ENCODE assay signal across 8 cellular contexts in the genomic region with DNA sequence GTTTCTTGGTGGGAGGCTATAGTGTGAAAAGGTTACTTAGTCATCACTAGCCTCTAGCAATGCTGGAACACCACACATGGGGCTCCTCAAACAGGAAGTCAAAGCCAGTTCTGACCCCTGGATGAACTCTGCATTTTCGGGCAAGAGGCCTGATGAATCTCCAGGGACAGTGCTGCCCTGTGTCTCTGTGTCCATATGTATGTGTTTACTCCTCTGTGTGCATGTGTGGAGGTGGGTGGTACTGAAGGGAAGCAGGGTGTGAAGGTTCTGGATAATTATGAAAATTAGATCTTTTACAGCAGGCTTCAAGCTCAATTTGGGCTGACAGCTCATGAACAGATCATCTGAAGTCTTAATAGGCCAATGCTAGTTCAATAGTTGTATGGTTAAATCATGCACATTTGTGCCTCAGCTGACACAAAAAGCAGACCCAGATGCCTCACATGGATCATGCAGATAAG.
DNase-seq lines count a peak whose midpoint lies in the region; ATAC-seq and TF ChIP-seq lines count a peak whose summit lies in the region.

No MANE protein-coding gene starts in this region.

- ATAC-seq in GM18520 (IDR thresholded peaks at IDR 0.05; ENCODE audit: unreplicated experiment) (peak; percentile 82), HG02970 (IDR thresholded peaks at IDR 0.05; ENCODE audit: low FRiP score, unreplicated experiment) (peak; percentile 67), HG03025 (IDR thresholded peaks at IDR 0.05; ENCODE audit: low FRiP score, unreplicated experiment) (no peak)
- ATAC-seq in effector memory CD8-positive, alpha-beta T cell (replicated peaks) = peak; percentile 79

- H3K27me3 Mint-ChIP-seq in effector memory CD8-positive, alpha-beta T cell = no peaks in the 10 kb centered on the region

- no peaks in the 10 kb centered on the region for H3K36me3 ChIP-seq in osteoblast (ENCODE audit: insufficient read depth, low read length)

- H3K79me2 ChIP-seq in osteoblast (ENCODE audit: insufficient read depth, low read length) = no peaks in the 10 kb centered on the region

- H3K4me3 Mint-ChIP-seq in effector memory CD8-positive, alpha-beta T cell = peak overlapping the region; percentile 7 to 60

- H3K36me3 Mint-ChIP-seq in effector memory CD8-positive, alpha-beta T cell (ENCODE audit: insufficient read depth) = peaks cover 14% of the 10 kb centered on the region

- H3K4me1 Mint-ChIP-seq in effector memory CD8-positive, alpha-beta T cell (ENCODE audit: low read depth in 2 of 2) = peaks cover 40 to 77% of the 10 kb centered on the region in 2 donors

- DNase-seq in AG20443 (ENCODE audit: low spot score) (peak; percentile 70), OCI-M1 (lab: John Stamatoyannopoulos, UW) (peak; percentile 73), osteoblast (ENCODE audit: insufficient read length, low spot score, missing footprints) (peak; percentile 43), GOT3 (lab: John Stamatoyannopoulos, UW) (no peak)
- peak in 1 of 3 experiments; percentile 11 for DNase-seq in effector memory CD8-positive, alpha-beta T cell

- no peaks in the 10 kb centered on the region for H4K20me1 ChIP-seq in osteoblast (ENCODE audit: insufficient read depth, low read length)

- H3K4me3 ChIP-seq in osteoblast (ENCODE audit: insufficient read depth, low read length) = no peak overlapping the region

- H3K9me3 Mint-ChIP-seq in effector memory CD8-positive, alpha-beta T cell = no peaks in the 10 kb centered on the region

- H3K9me3 ChIP-seq in osteoblast (ENCODE audit: low read depth, low read length) = no peaks in the 10 kb centered on the region

- TF ChIP-seq CTCF in osteoblast (IDR thresholded peaks at IDR 0.05; ENCODE audit: extremely low read depth, low read depth, low read length) = no peak

- H2AFZ ChIP-seq in osteoblast (ENCODE audit: low read length) = peak overlapping the region; percentile 13

- peaks cover 60% of the 10 kb centered on the region for H3K4me1 ChIP-seq in osteoblast (ENCODE audit: insufficient read depth, low read length)

- H3K27ac ChIP-seq in osteoblast (ENCODE audit: low read depth, low read length) = peak overlapping the region; percentile 47

- H3K27ac Mint-ChIP-seq in effector memory CD8-positive, alpha-beta T cell = peak overlapping the region; percentile 23 to 45

- H3K4me2 ChIP-seq in osteoblast (ENCODE audit: insufficient read depth, low read length) = peak overlapping the region; percentile 44

- H3K27me3 ChIP-seq in osteoblast (ENCODE audit: insufficient read depth, low read length) = no peaks in the 10 kb centered on the region
